ENCODE assay signal across 16 cellular contexts in the genomic region with DNA sequence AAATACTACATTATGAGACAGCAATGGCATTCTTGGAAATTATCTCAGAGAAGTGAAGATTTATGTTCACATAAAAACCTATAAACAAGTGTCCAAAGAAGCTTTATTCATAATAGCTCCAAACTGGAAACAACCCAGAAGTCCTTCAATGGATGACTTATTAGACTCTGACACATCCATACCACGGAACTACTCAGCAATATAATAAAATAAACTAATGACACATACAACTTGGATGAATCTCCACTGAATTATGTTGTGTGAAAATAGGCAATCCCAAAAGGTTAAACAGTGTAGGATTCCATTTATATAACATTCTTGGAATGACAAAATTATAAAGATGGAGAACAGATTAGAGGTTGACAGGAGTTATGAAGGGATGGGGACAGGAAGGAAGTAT.
DNase-seq lines count a peak whose midpoint lies in the region; ATAC-seq, FAIRE-seq and TF ChIP-seq lines count a peak whose summit lies in the region.
"Had no signal": no experiment of that assay in that cellular context is flagged by ENCODE, and none has a peak within 500 bp of the region (broad histone marks: within the 10 kb centered on the region; RNA-seq: fewer than 3 reads in every experiment).

No MANE protein-coding gene starts in this region.

- H3K27ac ChIP-seq in ACC112 (ENCODE audit: low read depth, low read length) (peak overlapping the region; percentile 30; the same call in 1 of the 2 replicates), HEK293 (ENCODE audit: extremely low read depth, low read depth, low read length) (no peak overlapping the region), astrocyte (ENCODE audit: low read depth, low read length) (no peak overlapping the region), gastroesophageal sphincter (no peak overlapping the region), right cardiac atrium (ENCODE audit: low read length) (no peak overlapping the region)
- H3K27ac ChIP-seq: ascending aorta, thyroid gland had no signal

- no peak overlapping the region for H3K27ac Mint-ChIP-seq in astrocyte (ENCODE audit: unreplicated experiment)
- H3K27ac Mint-ChIP-seq: memory B cell had no signal

- no peaks in the 10 kb centered on the region for H3K9me3 Mint-ChIP-seq in astrocyte (ENCODE audit: unreplicated experiment)

- no peaks in the 10 kb centered on the region for H4K20me1 ChIP-seq in astrocyte (ENCODE audit: insufficient read depth, low read length)

- TF ChIP-seq CTCF in HEK293 (tag by site-specific recombination; IDR thresholded peaks at IDR 0.05) (no peak), astrocyte (IDR thresholded peaks at IDR 0.05; ENCODE audit: insufficient read depth, low read depth, low read length) (no peak), gastroesophageal sphincter (IDR thresholded peaks at IDR 0.05) (no peak)

- CTCF ChIA-PET in HEK293 (lab: Yijun Ruan, JAX), result interaction anchor here (0.6 to 0.7 kb wide), 2 partner anchors 66 to 438 kb away, joined by 3 to 4 read pairs; no protein-coding TSS in a partner anchor

- peak overlapping the region; percentile 3 for H3K4me2 ChIP-seq in astrocyte (ENCODE audit: low read length)

- no peaks in the 10 kb centered on the region for H3K27me3 Mint-ChIP-seq in astrocyte (ENCODE audit: low read depth, unreplicated experiment)
- H3K27me3 Mint-ChIP-seq: memory B cell had no signal

- intact Hi-C loops in right cardiac atrium (cut with DNase I), result no loop called here

- FAIRE-seq in astrocyte (lab: Jason Lieb, UNC), result no peak

- POLR2A ChIA-PET in HEK293 (lab: Yijun Ruan, JAX), result interaction anchor here (0.8 kb wide), 1 partner anchor 206 kb away, joined by 8 read pairs; no protein-coding TSS in a partner anchor

- H2AFZ ChIP-seq in ACC112 (ENCODE audit: low read length, unreplicated experiment) (no peak overlapping the region), astrocyte (ENCODE audit: low read depth, low read length) (no peak overlapping the region)

- TF ChIP-seq EP300 in gastroesophageal sphincter (IDR thresholded peaks at IDR 0.05), result no peak

- H3K36me3 ChIP-seq in ACC112 (ENCODE audit: insufficient read depth, low read length), result no peaks in the 10 kb centered on the region
- no peaks in the 10 kb centered on the region; a peak in 1 of 3 replicates for H3K36me3 ChIP-seq in HEK293 (ENCODE audit: control insufficient read depth in 2 of 2, insufficient read depth in 1 of 2, low read length in 2 of 2)
- H3K36me3 ChIP-seq in astrocyte (ENCODE audit: insufficient read depth, low read length), result no peaks in the 10 kb centered on the region
- no peaks in the 10 kb centered on the region for H3K36me3 ChIP-seq in gastroesophageal sphincter
- H3K36me3 ChIP-seq: ascending aorta, thyroid gland had no signal

- H3K79me2 ChIP-seq in ACC112 (ENCODE audit: control insufficient read depth, insufficient read depth, low read length, unreplicated experiment), result no peaks in the 10 kb centered on the region
- H3K79me2 ChIP-seq in astrocyte (ENCODE audit: insufficient read depth, low read length), result no peaks in the 10 kb centered on the region

- H3K4me1 Mint-ChIP-seq in astrocyte (ENCODE audit: low read depth, unreplicated experiment), result no peaks in the 10 kb centered on the region
- H3K4me1 Mint-ChIP-seq: memory B cell had no signal

- no peak for TF ChIP-seq POLR2A in gastroesophageal sphincter (IDR thresholded peaks at IDR 0.05)

- ATAC-seq in gastroesophageal sphincter, result no peak
- ATAC-seq in right cardiac atrium, result no peak
- no peak for ATAC-seq in HG03342 (IDR thresholded peaks at IDR 0.05; ENCODE audit: unreplicated experiment)
- ATAC-seq: Panc1 had no signal

- H3K4me3 ChIP-seq in ACC112 (ENCODE audit: low read depth, low read length) (no peak overlapping the region), HEK293 (ENCODE audit: low read depth, low read length) (no peak overlapping the region), astrocyte (ENCODE audit: insufficient read depth, low read depth, low read length) (no peak overlapping the region), gastroesophageal sphincter (no peak overlapping the region), right cardiac atrium (ENCODE audit: low read length) (no peak overlapping the region)
- H3K4me3 ChIP-seq: ascending aorta, thyroid gland had no signal

- H3K4me3 Mint-ChIP-seq in astrocyte (ENCODE audit: unreplicated experiment), result no peak overlapping the region
- H3K4me3 Mint-ChIP-seq: memory B cell had no signal

- H3K4me1 ChIP-seq in ACC112 (ENCODE audit: control insufficient read depth, insufficient read depth, low read length, unreplicated experiment) (peaks cover 4% of the 10 kb centered on the region), HEK293 (ENCODE audit: control insufficient read depth, insufficient read depth, low read length) (no peaks in the 10 kb centered on the region), astrocyte (ENCODE audit: insufficient read depth, low read length) (peaks cover 10% of the 10 kb centered on the region), gastroesophageal sphincter (no peaks in the 10 kb centered on the region), right cardiac atrium (ENCODE audit: control insufficient read depth, insufficient read depth, low read length) (no peaks in the 10 kb centered on the region)
- H3K4me1 ChIP-seq: ascending aorta, thyroid gland had no signal

- 0 to 10% methylated on average over 1 of the region's 1 CpG for WGBS in gastroesophageal sphincter (ENCODE audit: low coverage in 1 of 2), 2 donors
- WGBS in right cardiac atrium, result 78% methylated on average over 1 of the region's 1 CpG

- H3K27me3 ChIP-seq in ACC112 (ENCODE audit: insufficient read depth, low read length) (no peaks in the 10 kb centered on the region), astrocyte (ENCODE audit: insufficient read depth, low read length) (no peaks in the 10 kb centered on the region), gastroesophageal sphincter (no peaks in the 10 kb centered on the region), right cardiac atrium (ENCODE audit: control insufficient read depth, insufficient read depth) (no peaks in the 10 kb centered on the region)
- H3K27me3 ChIP-seq: ascending aorta, thyroid gland had no signal

- DNase-seq in astrocyte (ENCODE audit: low read depth) (peak; percentile 95), glomerular visceral epithelial cell (ENCODE audit: extremely low spot score) (peak; percentile 90), right cardiac atrium (no peak), NCI-H526 (lab: John Stamatoyannopoulos, UW) (no peak)
- DNase-seq: activated CD4-positive, alpha-beta T cell treated with anti-CD3 and anti-CD28 coated beads, Interleukin-2, amount 50 U/mL, for 1 hour; AML-193; DND-41; effector memory CD4-positive, alpha-beta T cell; thyroid gland had no signal

- peaks cover 6% of the 10 kb centered on the region for H3K36me3 Mint-ChIP-seq in astrocyte (ENCODE audit: low read depth, unreplicated experiment)

- H3K9ac ChIP-seq in astrocyte (ENCODE audit: low read length), result no peak overlapping the region

- H3K9me3 ChIP-seq in HEK293 (ENCODE audit: control insufficient read depth, insufficient read depth, low read depth, low read length), result no peaks in the 10 kb centered on the region
- no peaks in the 10 kb centered on the region for H3K9me3 ChIP-seq in astrocyte (ENCODE audit: insufficient read depth, low read depth, low read length)
- peaks cover 0 to 8% (median 0%) of the 10 kb centered on the region in 3 donors for H3K9me3 ChIP-seq in gastroesophageal sphincter
- no peaks in the 10 kb centered on the region for H3K9me3 ChIP-seq in right cardiac atrium (ENCODE audit: control insufficient read depth, low read length)
- H3K9me3 ChIP-seq: thyroid gland had no signal

TF ChIP-seq in HEK293, 187 proteins besides CTCF, POLR2A, EP300 and RAD21:
- TF ChIP-seq SP3 (tag by site-specific recombination; IDR thresholded peaks at IDR 0.05), result no peak
- TF ChIP-seq PRDM6 (tag by site-specific recombination; IDR thresholded peaks at IDR 0.05), result peak; percentile 4; the same call in 1 of the 2 replicates

Comparison
In these comparisons a context has a peak if more than half of its experiments do, and no peak if none do; other contexts are left out.
1. DNase-seq: peak in astrocyte (single experiment) and glomerular visceral epithelial cell (single experiment); none in right cardiac atrium (0 of 3) and NCI-H526 (0 of 2).